In genomic region chr12:97306121-97306520, GRCh38 we compare ENCODE assay signal across 9 cellular contexts.
DNase-seq lines count a peak whose midpoint lies in the region; ATAC-seq and TF ChIP-seq lines count a peak whose summit lies in the region.
"Had no signal": no experiment of that assay in that cellular context is flagged by ENCODE, and none has a peak within 500 bp of the region (broad histone marks: within the 10 kb centered on the region; RNA-seq: fewer than 3 reads in every experiment).

No MANE protein-coding gene starts in this region.

- DNase-seq in endodermal cell (peak; percentile 15), HK-2 (ENCODE audit: unreplicated experiment) (no peak), hypothalamus (lab: John Stamatoyannopoulos, UW) (no peak), RKO (ENCODE audit: low spot score) (no peak)
- DNase-seq in activated CD8-positive, alpha-beta T cell treated with anti-CD3 and anti-CD28 coated beads for 36 hours, result no peak
- DNase-seq: pancreas had no signal

- no peaks in the 10 kb centered on the region for H3K36me3 Mint-ChIP-seq in endodermal cell (ENCODE audit: low read depth)
- no peaks in the 10 kb centered on the region for H3K36me3 Mint-ChIP-seq in activated CD8-positive, alpha-beta T cell treated with anti-CD3 and anti-CD28 coated beads for 36 hours (ENCODE audit: low read depth)

- no peaks in the 10 kb centered on the region for H3K36me3 ChIP-seq in endodermal cell (ENCODE audit: control insufficient read depth, insufficient read depth, low read length)
- H3K36me3 ChIP-seq: pancreas had no signal

- H3K4me1 ChIP-seq in endodermal cell (ENCODE audit: control insufficient read depth, insufficient read depth, low read length), result peaks cover 11% of the 10 kb centered on the region
- H3K4me1 ChIP-seq: pancreas had no signal

- no peak overlapping the region for H3K27ac Mint-ChIP-seq in endodermal cell
- H3K27ac Mint-ChIP-seq in activated CD8-positive, alpha-beta T cell treated with anti-CD3 and anti-CD28 coated beads for 36 hours, result no peak overlapping the region

- no peaks in the 10 kb centered on the region for H3K9me3 ChIP-seq in endodermal cell (ENCODE audit: control insufficient read depth, low read length)
- H3K9me3 ChIP-seq: pancreas had no signal

- no peaks in the 10 kb centered on the region for H3K27me3 ChIP-seq in endodermal cell (ENCODE audit: control insufficient read depth, insufficient read depth, low read length, poor library complexity, severe bottlenecking)
- H3K27me3 ChIP-seq: pancreas had no signal

- no peaks in the 10 kb centered on the region for H3K9me3 Mint-ChIP-seq in endodermal cell
- no peaks in the 10 kb centered on the region for H3K9me3 Mint-ChIP-seq in activated CD8-positive, alpha-beta T cell treated with anti-CD3 and anti-CD28 coated beads for 36 hours

- peak overlapping the region; percentile 75 for H3K27ac ChIP-seq in endodermal cell (ENCODE audit: low read depth, low read length)
- H3K27ac ChIP-seq: pancreas had no signal

- intact Hi-C loops in activated CD8-positive, alpha-beta T cell treated with anti-CD3 and anti-CD28 coated beads for 36 hours (cut with micrococcal nuclease), result loop anchor here (5.0 kb wide), 1 partner anchor 319 kb away; no protein-coding TSS in a partner anchor

- ATAC-seq in GM18519 (IDR thresholded peaks at IDR 0.05; ENCODE audit: low FRiP score, unreplicated experiment), result peak; percentile 97
- peak; percentile 99 for ATAC-seq in GM21515 (IDR thresholded peaks at IDR 0.05; ENCODE audit: unreplicated experiment)
- ATAC-seq in HG03354 (IDR thresholded peaks at IDR 0.05; ENCODE audit: poor library complexity, severe bottlenecking, unreplicated experiment), result peak; percentile 95
- ATAC-seq in activated CD8-positive, alpha-beta T cell treated with anti-CD3 and anti-CD28 coated beads for 36 hours, result no peak
- ATAC-seq: pancreas had no signal

- H3K4me1 Mint-ChIP-seq in endodermal cell, result peaks cover 9% of the 10 kb centered on the region
- H3K4me1 Mint-ChIP-seq in activated CD8-positive, alpha-beta T cell treated with anti-CD3 and anti-CD28 coated beads for 36 hours (ENCODE audit: low read depth), result no peaks in the 10 kb centered on the region

- H3K27me3 Mint-ChIP-seq in endodermal cell (ENCODE audit: insufficient read depth), result no peaks in the 10 kb centered on the region
- H3K27me3 Mint-ChIP-seq in activated CD8-positive, alpha-beta T cell treated with anti-CD3 and anti-CD28 coated beads for 36 hours, result peaks cover 6% of the 10 kb centered on the region

- TF ChIP-seq CTCF in endodermal cell (conservative IDR thresholded peaks at IDR 0.05), result no peak
- no peak for TF ChIP-seq CTCF in activated CD8-positive, alpha-beta T cell treated with anti-CD3 and anti-CD28 coated beads for 36 hours (IDR thresholded peaks at IDR 0.05)

- CTCF ChIA-PET in activated CD8-positive, alpha-beta T cell treated with anti-CD3 and anti-CD28 coated beads for 36 hours (lab: Charles Lee), result interaction anchor here (0.6 to 1.3 kb wide), 2 partner anchors 158 to 319 kb away, joined by 3 read pairs; no protein-coding TSS in a partner anchor

- H3K4me3 Mint-ChIP-seq in endodermal cell, result no peak overlapping the region
- no peak overlapping the region for H3K4me3 Mint-ChIP-seq in activated CD8-positive, alpha-beta T cell treated with anti-CD3 and anti-CD28 coated beads for 36 hours

- no peak overlapping the region for H3K4me3 ChIP-seq in endodermal cell (ENCODE audit: low read length)
- H3K4me3 ChIP-seq: pancreas had no signal

- POLR2A ChIA-PET in activated CD8-positive, alpha-beta T cell treated with anti-CD3 and anti-CD28 coated beads for 36 hours (lab: Charles Lee), result no interaction called here

- WGBS in endodermal cell (ENCODE audit: insufficient coverage in 1 of 2, insufficient read length in 1 of 2), 2 experiments, result 71 to 92% methylated on average over 2 to 3 of the region's 3 CpGs

- no peak overlapping the region for H3K9ac ChIP-seq in endodermal cell (ENCODE audit: extremely low read depth, low read length, poor library complexity, severe bottlenecking)
